ENCODE assay signal across 1 cellular context in genomic region chr5:93433422-93433821, GRCh38.
TF ChIP-seq lines count a peak whose summit lies in the region.

No MANE protein-coding gene starts in this region.

TF ChIP-seq in HepG2, 621 proteins besides CTCF, POLR2A, EP300 and RAD21 (continued from another document):
- TF ChIP-seq KLF12 (CRISPR knock-in tag; IDR thresholded peaks at IDR 0.05; ENCODE audit: borderline replicate concordance): no peak
- TF ChIP-seq MATR3 (CRISPR knock-in tag; IDR thresholded peaks at IDR 0.05): no peak
- no peak for TF ChIP-seq ZNF124 (CRISPR knock-in tag; IDR thresholded peaks at IDR 0.05)
- TF ChIP-seq CEBPB (IDR thresholded peaks at IDR 0.05; ENCODE audit: borderline replicate concordance, low read depth, low read length): 0 out of 2 replicates have a peak, but pooled peaks have one; percentile 37
- no peak for TF ChIP-seq ZNF24 (IDR thresholded peaks at IDR 0.05)
- no peak for TF ChIP-seq ZNF576 (CRISPR knock-in tag; IDR thresholded peaks at IDR 0.05)
- TF ChIP-seq NFIB (CRISPR knock-in tag; IDR thresholded peaks at IDR 0.05; ENCODE audit: borderline replicate concordance): no peak
- TF ChIP-seq ZNF850 (CRISPR knock-in tag; conservative IDR thresholded peaks at IDR 0.05): no peak
- no peak for TF ChIP-seq SSRP1 (CRISPR knock-in tag; IDR thresholded peaks at IDR 0.05)
- TF ChIP-seq ZFP1 (CRISPR knock-in tag; IDR thresholded peaks at IDR 0.05): no peak
- no peak for TF ChIP-seq AKNA (CRISPR knock-in tag; IDR thresholded peaks at IDR 0.05; ENCODE audit: borderline replicate concordance)
- no peak for TF ChIP-seq TFAP4 (IDR thresholded peaks at IDR 0.05; ENCODE audit: borderline replicate concordance, low read depth)
- TF ChIP-seq ZBTB8A (CRISPR knock-in tag; IDR thresholded peaks at IDR 0.05; ENCODE audit: borderline replicate concordance, low read depth): no peak
- no peak for TF ChIP-seq ZNF790 (CRISPR knock-in tag; IDR thresholded peaks at IDR 0.05; ENCODE audit: borderline replicate concordance)
- no peak for TF ChIP-seq ZNF446 (CRISPR knock-in tag; IDR thresholded peaks at IDR 0.05)
